Comparison of ENCODE assay signal across 16 cellular contexts in genomic region chr9:124697326-124698200, GRCh38.
A peak's percentile ranks its signal among the peaks of the same experiment; 100 is the strongest.
DNase-seq lines count a peak whose midpoint lies in the region; ATAC-seq lines count a peak whose summit lies in the region.
"Had no signal": no experiment of that assay in that cellular context is flagged by ENCODE, and none has a peak within 500 bp of the region (broad histone marks: within the 10 kb centered on the region; RNA-seq: fewer than 3 reads in every experiment).

No MANE protein-coding gene starts in this region.

- peaks cover 13% of the 10 kb centered on the region for H3K4me1 Mint-ChIP-seq in central memory CD8-positive, alpha-beta T cell
- H3K4me1 Mint-ChIP-seq: activated CD4-positive, alpha-beta T cell treated with anti-CD3 and anti-CD28 coated beads, Interleukin-2, amount 10 ng/mL, durations not matched to agents 7 days and 5 days had no signal

- H3K36me3 Mint-ChIP-seq in central memory CD8-positive, alpha-beta T cell (ENCODE audit: insufficient read depth), result peaks cover 5% of the 10 kb centered on the region
- no peaks in the 10 kb centered on the region for H3K36me3 Mint-ChIP-seq in activated naive CD4-positive, alpha-beta T cell treated with anti-CD3 and anti-CD28 coated beads, Interleukin-2, amount 50 U/mL, for 72 hours
- H3K36me3 Mint-ChIP-seq: CD14-positive monocyte had no signal

- ATAC-seq in central memory CD8-positive, alpha-beta T cell (replicated peaks; ENCODE audit: extremely low read depth, poor library complexity, severe bottlenecking), result no peak
- no peak for ATAC-seq in activated naive CD4-positive, alpha-beta T cell treated with anti-CD3 and anti-CD28 coated beads, Interleukin-2, amount 50 U/mL, for 72 hours
- ATAC-seq: left colon had no signal

- no peak overlapping the region for H3K4me3 Mint-ChIP-seq in central memory CD8-positive, alpha-beta T cell
- H3K4me3 Mint-ChIP-seq: activated CD4-positive, alpha-beta T cell treated with anti-CD3 and anti-CD28 coated beads, Interleukin-2, amount 10 ng/mL, durations not matched to agents 7 days and 5 days; CD14-positive monocyte; stimulated activated naive CD8-positive, alpha-beta T cell treated with anti-CD3 and anti-CD28 coated beads, Interleukin-15, Interleukin-2, amounts not matched to agents 100 ng/mL and 50 ng/mL, for 24 hours had no signal

- H3K27ac Mint-ChIP-seq in central memory CD8-positive, alpha-beta T cell (ENCODE audit: low read depth), result peak overlapping the region; percentile 17
- H3K27ac Mint-ChIP-seq in activated naive CD4-positive, alpha-beta T cell treated with anti-CD3 and anti-CD28 coated beads, Interleukin-2, amount 50 U/mL, for 72 hours, result no peak overlapping the region
- H3K27ac Mint-ChIP-seq: activated CD4-positive, alpha-beta T cell treated with anti-CD3 and anti-CD28 coated beads, Interleukin-2, amount 10 ng/mL, durations not matched to agents 7 days and 5 days; stimulated activated naive CD8-positive, alpha-beta T cell treated with anti-CD3 and anti-CD28 coated beads, Interleukin-15, Interleukin-2, amounts not matched to agents 100 ng/mL and 50 ng/mL, for 24 hours had no signal

- peak overlapping the region; percentile 91 for H3K27ac ChIP-seq in mesodermal cell (ENCODE audit: low read depth, low read length, severe bottlenecking)
- H3K27ac ChIP-seq: parathyroid adenoma had no signal

- 86 to 98% methylated on average over 1 to 3 of the region's 5 CpGs for WGBS in mesodermal cell (ENCODE audit: insufficient coverage in 2 of 2), 2 experiments

- H3K9me3 Mint-ChIP-seq in central memory CD8-positive, alpha-beta T cell, result no peaks in the 10 kb centered on the region
- no peaks in the 10 kb centered on the region for H3K9me3 Mint-ChIP-seq in activated naive CD4-positive, alpha-beta T cell treated with anti-CD3 and anti-CD28 coated beads, Interleukin-2, amount 50 U/mL, for 72 hours
- H3K9me3 Mint-ChIP-seq: activated CD4-positive, alpha-beta T cell treated with anti-CD3 and anti-CD28 coated beads, Interleukin-2, amount 10 ng/mL, durations not matched to agents 7 days and 5 days; CD14-positive monocyte; stimulated activated naive CD8-positive, alpha-beta T cell treated with anti-CD3 and anti-CD28 coated beads, Interleukin-15, Interleukin-2, amounts not matched to agents 100 ng/mL and 50 ng/mL, for 24 hours had no signal

- H3K36me3 ChIP-seq in mesodermal cell (ENCODE audit: control insufficient read depth, insufficient read depth, low read length), result peaks cover 25% of the 10 kb centered on the region

- no peaks in the 10 kb centered on the region for H3K27me3 Mint-ChIP-seq in central memory CD8-positive, alpha-beta T cell
- H3K27me3 Mint-ChIP-seq: activated CD4-positive, alpha-beta T cell treated with anti-CD3 and anti-CD28 coated beads, Interleukin-2, amount 10 ng/mL, durations not matched to agents 7 days and 5 days; stimulated activated naive CD8-positive, alpha-beta T cell treated with anti-CD3 and anti-CD28 coated beads, Interleukin-15, Interleukin-2, amounts not matched to agents 100 ng/mL and 50 ng/mL, for 24 hours had no signal

- peak; percentile 5 for DNase-seq in AG08395 (ENCODE audit: low spot score)
- peak; percentile 5 for DNase-seq in Jurkat, Clone E6-1 (ENCODE audit: low read depth, low spot score)
- DNase-seq in central memory CD8-positive, alpha-beta T cell (ENCODE audit: low spot score in 2 of 2), result no peak
- DNase-seq in activated naive CD4-positive, alpha-beta T cell treated with anti-CD3 and anti-CD28 coated beads, Interleukin-2, amount 50 U/mL, for 72 hours (ENCODE audit: low spot score in 2 of 2), result no peak
- no peak for DNase-seq in NOMO-1 treated with DMSO at 0.1 percent for 48 hours (lab: John Stamatoyannopoulos, UW; ENCODE audit: unreplicated experiment)
- DNase-seq in medulla oblongata (ENCODE audit: extremely low spot score), result no peak
- DNase-seq in NCI-H1092 (lab: John Stamatoyannopoulos, UW), result no peak
- DNase-seq: activated CD4-positive, alpha-beta T cell treated with anti-CD3 and anti-CD28 coated beads, Interleukin-2, amount 10 ng/mL, durations not matched to agents 7 days and 5 days; left colon; NCI-H1417 treated with DMSO at 0.1 percent for 48 hours; NCI-H526; stimulated activated CD4-positive, alpha-beta T cell treated with anti-CD3 and anti-CD28 coated beads, Interleukin-4, amount 100 ng/mL, for 24 hours had no signal

- no peak overlapping the region for H3K4me3 ChIP-seq in Jurkat, Clone E6-1 (ENCODE audit: low read length)
- H3K4me3 ChIP-seq in mesodermal cell (ENCODE audit: extremely low read depth, insufficient read depth, low read length, poor library complexity, severe bottlenecking), result no peak overlapping the region

- peaks cover 5% of the 10 kb centered on the region for H3K9me3 ChIP-seq in mesodermal cell (ENCODE audit: control insufficient read depth, low read length)

- H3K4me1 ChIP-seq in mesodermal cell (ENCODE audit: control insufficient read depth, insufficient read depth, low read length, poor library complexity, severe bottlenecking), result peaks cover 52% of the 10 kb centered on the region
- H3K4me1 ChIP-seq: parathyroid adenoma had no signal

Comparison
In these comparisons a context has a peak if more than half of its experiments do, and no peak if none do; other contexts are left out.
1. DNase-seq: peak in AG08395 (single experiment) and Jurkat, Clone E6-1 (single experiment); none in central memory CD8-positive, alpha-beta T cell (0 of 2), activated naive CD4-positive, alpha-beta T cell treated with anti-CD3 and anti-CD28 coated beads, Interleukin-2, amount 50 U/mL, for 72 hours (0 of 2), NOMO-1 treated with DMSO at 0.1 percent for 48 hours (single experiment), medulla oblongata (single experiment) and NCI-H1092 (single experiment).